2 cellular contexts compared by ENCODE assay signal in the genomic region with DNA sequence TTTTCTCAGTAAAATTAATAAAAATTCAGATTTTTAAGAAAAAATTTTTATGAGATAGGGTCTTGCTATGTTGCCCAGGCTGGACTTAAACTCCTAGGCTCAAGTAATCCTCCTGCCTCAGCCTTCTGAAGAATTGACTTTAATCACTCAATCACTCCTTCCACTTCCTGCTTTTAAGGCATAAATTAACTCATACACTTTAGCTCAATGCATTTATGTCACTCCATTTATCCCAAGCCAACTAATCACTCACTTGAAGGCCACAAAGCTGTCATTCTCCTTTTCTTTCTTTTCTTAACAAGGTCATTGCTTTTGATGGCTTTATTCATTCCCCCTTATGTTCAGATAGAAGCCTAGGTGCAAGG.
TF ChIP-seq lines count a peak whose summit lies in the region.

No MANE protein-coding gene starts in this region.

TF ChIP-seq in SK-N-SH, 30 proteins besides CTCF, POLR2A, EP300 and RAD21 (continued from another document):
- TF ChIP-seq, protein P1, sequence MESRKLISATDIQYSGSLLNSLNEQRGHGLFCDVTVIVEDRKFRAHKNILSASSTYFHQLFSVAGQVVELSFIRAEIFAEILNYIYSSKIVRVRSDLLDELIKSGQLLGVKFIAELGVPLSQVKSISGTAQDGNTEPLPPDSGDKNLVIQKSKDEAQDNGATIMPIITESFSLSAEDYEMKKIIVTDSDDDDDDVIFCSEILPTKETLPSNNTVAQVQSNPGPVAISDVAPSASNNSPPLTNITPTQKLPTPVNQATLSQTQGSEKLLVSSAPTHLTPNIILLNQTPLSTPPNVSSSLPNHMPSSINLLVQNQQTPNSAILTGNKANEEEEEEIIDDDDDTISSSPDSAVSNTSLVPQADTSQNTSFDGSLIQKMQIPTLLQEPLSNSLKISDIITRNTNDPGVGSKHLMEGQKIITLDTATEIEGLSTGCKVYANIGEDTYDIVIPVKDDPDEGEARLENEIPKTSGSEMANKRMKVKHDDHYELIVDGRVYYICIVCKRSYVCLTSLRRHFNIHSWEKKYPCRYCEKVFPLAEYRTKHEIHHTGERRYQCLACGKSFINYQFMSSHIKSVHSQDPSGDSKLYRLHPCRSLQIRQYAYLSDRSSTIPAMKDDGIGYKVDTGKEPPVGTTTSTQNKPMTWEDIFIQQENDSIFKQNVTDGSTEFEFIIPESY (IDR thresholded peaks at IDR 0.05; ENCODE audit: borderline replicate concordance, low read depth): no peak
- TF ChIP-seq, protein P2, sequence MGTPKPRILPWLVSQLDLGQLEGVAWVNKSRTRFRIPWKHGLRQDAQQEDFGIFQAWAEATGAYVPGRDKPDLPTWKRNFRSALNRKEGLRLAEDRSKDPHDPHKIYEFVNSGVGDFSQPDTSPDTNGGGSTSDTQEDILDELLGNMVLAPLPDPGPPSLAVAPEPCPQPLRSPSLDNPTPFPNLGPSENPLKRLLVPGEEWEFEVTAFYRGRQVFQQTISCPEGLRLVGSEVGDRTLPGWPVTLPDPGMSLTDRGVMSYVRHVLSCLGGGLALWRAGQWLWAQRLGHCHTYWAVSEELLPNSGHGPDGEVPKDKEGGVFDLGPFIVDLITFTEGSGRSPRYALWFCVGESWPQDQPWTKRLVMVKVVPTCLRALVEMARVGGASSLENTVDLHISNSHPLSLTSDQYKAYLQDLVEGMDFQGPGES (IDR thresholded peaks at IDR 0.05; ENCODE audit: low read depth, low read length): no peak

TF ChIP-seq in SK-N-SH treated with all-trans-retinoic acid at 6 μM for 48 hours, 23 proteins besides CTCF, POLR2A, EP300 and RAD21 (continued from another document):
- TF ChIP-seq, protein P3, sequence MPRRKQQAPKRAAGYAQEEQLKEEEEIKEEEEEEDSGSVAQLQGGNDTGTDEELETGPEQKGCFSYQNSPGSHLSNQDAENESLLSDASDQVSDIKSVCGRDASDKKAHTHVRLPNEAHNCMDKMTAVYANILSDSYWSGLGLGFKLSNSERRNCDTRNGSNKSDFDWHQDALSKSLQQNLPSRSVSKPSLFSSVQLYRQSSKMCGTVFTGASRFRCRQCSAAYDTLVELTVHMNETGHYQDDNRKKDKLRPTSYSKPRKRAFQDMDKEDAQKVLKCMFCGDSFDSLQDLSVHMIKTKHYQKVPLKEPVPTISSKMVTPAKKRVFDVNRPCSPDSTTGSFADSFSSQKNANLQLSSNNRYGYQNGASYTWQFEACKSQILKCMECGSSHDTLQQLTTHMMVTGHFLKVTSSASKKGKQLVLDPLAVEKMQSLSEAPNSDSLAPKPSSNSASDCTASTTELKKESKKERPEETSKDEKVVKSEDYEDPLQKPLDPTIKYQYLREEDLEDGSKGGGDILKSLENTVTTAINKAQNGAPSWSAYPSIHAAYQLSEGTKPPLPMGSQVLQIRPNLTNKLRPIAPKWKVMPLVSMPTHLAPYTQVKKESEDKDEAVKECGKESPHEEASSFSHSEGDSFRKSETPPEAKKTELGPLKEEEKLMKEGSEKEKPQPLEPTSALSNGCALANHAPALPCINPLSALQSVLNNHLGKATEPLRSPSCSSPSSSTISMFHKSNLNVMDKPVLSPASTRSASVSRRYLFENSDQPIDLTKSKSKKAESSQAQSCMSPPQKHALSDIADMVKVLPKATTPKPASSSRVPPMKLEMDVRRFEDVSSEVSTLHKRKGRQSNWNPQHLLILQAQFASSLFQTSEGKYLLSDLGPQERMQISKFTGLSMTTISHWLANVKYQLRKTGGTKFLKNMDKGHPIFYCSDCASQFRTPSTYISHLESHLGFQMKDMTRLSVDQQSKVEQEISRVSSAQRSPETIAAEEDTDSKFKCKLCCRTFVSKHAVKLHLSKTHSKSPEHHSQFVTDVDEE (CRISPR knock-in tag; IDR thresholded peaks at IDR 0.05): no peak
